1 cellular context compared by ENCODE assay signal in the genomic region with DNA sequence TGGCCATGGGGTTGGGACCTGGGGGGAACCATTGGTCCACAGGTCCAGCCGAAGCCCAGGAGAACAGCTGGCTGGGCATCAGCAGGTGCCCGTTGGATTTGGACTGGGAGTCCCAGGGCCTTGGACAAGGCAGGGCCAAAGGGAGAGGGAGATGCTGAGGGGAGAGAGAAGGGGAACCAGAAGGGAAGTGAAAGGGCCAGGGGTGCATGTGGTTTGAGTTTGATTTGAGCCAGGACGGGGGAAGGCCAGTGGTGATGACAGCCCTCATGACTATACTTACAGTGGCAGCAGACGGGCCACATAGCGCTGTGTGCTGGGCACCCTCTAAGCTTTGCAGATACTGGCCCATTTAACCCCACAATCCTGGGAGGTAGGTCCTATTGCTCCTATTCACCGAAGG.
TF ChIP-seq lines count a peak whose summit lies in the region.

No MANE protein-coding gene starts in this region.

TF ChIP-seq in WTC11, 78 proteins besides CTCF, POLR2A, EP300 and RAD21 (continued from another document):
- TF ChIP-seq, protein P1, sequence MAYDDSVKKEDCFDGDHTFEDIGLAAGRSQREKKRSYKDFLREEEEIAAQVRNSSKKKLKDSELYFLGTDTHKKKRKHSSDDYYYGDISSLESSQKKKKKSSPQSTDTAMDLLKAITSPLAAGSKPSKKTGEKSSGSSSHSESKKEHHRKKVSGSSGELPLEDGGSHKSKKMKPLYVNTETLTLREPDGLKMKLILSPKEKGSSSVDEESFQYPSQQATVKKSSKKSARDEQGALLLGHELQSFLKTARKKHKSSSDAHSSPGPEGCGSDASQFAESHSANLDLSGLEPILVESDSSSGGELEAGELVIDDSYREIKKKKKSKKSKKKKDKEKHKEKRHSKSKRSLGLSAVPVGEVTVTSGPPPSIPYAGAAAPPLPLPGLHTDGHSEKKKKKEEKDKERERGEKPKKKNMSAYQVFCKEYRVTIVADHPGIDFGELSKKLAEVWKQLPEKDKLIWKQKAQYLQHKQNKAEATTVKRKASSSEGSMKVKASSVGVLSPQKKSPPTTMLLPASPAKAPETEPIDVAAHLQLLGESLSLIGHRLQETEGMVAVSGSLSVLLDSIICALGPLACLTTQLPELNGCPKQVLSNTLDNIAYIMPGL (CRISPR knock-in tag; IDR thresholded peaks at IDR 0.05), result no peak
- TF ChIP-seq GRHL2 (CRISPR knock-in tag; IDR thresholded peaks at IDR 0.05; ENCODE audit: insufficient replicate concordance, severe bottlenecking) (no peak), RELA (CRISPR knock-in tag; IDR thresholded peaks at IDR 0.05; ENCODE audit: borderline replicate concordance) (no peak), CREM (CRISPR knock-in tag; IDR thresholded peaks at IDR 0.05) (no peak), SMAD3 (CRISPR knock-in tag; IDR thresholded peaks at IDR 0.05; ENCODE audit: borderline replicate concordance) (no peak), CBFB (CRISPR knock-in tag; IDR thresholded peaks at IDR 0.05; ENCODE audit: low read depth) (no peak)
